7 cellular contexts compared by ENCODE assay signal in the genomic region with DNA sequence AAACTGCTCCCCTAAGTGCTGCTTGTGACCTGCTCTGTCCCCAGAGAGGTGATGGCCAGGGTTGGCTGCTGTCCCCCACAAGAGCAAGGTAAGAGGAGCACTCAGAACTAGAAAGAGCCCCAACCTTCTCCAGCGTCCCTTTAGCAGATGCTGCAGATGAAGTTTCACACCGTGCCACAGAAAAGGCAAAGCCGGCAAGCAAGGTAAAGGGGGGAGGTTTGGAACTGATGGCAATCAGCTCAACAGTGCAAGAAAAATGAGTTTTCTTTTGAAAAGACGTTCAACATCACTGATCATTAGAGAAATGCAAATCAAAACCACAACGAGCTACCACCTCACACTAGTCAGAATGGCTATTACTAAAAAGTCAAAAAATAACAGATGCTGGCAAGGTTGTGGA.
DNase-seq lines count a peak whose midpoint lies in the region; ATAC-seq and FAIRE-seq lines count a peak whose summit lies in the region.
"Not testable (repeated sequence)": the region's sequence is repeated elsewhere in the genome, so short reads cannot be mapped to it uniquely, and the experiment has no call there.

No MANE protein-coding gene starts in this region.

- ATAC-seq in GM19023 (IDR thresholded peaks at IDR 0.05; ENCODE audit: unreplicated experiment), result peak; percentile 58
- peak; percentile 72 for ATAC-seq in GM19467 (IDR thresholded peaks at IDR 0.05; ENCODE audit: unreplicated experiment)
- peak; percentile 84 for ATAC-seq in GM21786 (IDR thresholded peaks at IDR 0.05; ENCODE audit: unreplicated experiment)
- peak; percentile 95 for ATAC-seq in HG02885 (IDR thresholded peaks at IDR 0.05; ENCODE audit: poor library complexity, unreplicated experiment)
- peak; percentile 77 for ATAC-seq in HG03139 (IDR thresholded peaks at IDR 0.05; ENCODE audit: unreplicated experiment)
- peak; percentile 79 for ATAC-seq in HG03571 (IDR thresholded peaks at IDR 0.05; ENCODE audit: unreplicated experiment)

- peak; percentile 94 for FAIRE-seq in GM18507 (lab: Jason Lieb, UNC)

- not testable (repeated sequence) for DNase-seq in GM18507 (ENCODE audit: extremely low spot score, insufficient read length, low read depth)
